Comparison of ENCODE assay signal across 8 cellular contexts in the genomic region with DNA sequence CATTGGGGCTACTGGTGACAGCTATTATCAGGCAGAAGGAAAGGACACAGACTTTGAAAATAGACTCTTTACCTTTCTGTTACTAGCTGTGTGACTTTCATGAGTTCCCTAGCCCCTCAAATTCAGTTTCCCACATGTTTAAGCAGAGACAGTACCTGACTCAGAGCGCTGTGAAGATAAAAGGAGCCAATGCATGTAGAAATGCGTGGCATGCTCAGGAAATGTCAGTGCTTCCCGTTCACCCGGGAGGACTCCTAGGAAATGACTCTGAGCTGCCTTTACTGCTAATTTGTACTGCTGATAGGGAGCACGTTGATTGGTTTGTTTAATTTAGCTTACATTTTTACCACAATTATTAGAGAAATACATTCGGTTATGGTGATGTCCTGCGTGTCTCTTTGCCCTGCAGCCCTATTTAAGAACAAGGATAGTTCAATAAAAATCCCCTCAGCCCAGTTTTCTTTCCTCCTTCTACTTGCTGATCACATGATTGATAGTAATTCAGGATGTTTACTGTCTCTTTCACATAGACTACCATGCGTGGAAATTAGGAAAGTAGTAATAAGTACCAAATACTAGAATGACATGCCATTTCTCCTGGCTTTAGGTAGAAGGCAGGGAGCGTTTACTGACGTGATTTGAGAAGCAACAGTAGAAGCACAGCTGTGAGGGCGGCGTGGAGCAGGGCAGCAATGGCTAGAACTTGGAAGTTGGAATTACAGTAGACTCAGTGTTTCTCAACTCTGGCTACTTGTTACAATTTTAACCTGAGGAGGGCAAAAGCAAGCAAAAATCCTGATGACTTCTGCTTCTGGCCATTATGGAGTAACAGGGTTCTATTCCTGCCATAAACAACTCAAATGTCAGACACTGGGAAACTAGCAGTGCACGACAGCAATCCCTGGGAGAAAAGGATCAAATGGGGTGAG. TPM values are rescaled to one million over a fixed set of nuclear protein-coding genes. Genes with fewer than 3 reads are reported as not detected.
DNase-seq lines count a peak whose midpoint lies in the region; ATAC-seq and TF ChIP-seq lines count a peak whose summit lies in the region.

No MANE protein-coding gene starts in this region.

- ATAC-seq in activated CD8-positive, alpha-beta T cell treated with anti-CD3 and anti-CD28 coated beads, Interleukin-2, amount 10 ng/mL, durations not matched to agents 7 days and 5 days: no peak
- ATAC-seq in left colon: peak; percentile 52
- ATAC-seq in HG02623 (IDR thresholded peaks at IDR 0.05; ENCODE audit: unreplicated experiment): no peak

- H3K9me3 Mint-ChIP-seq in activated naive CD4-positive, alpha-beta T cell treated with anti-CD3 and anti-CD28 coated beads, Interleukin-2, amount 10 ng/mL, durations not matched to agents 7 days and 5 days: no peaks in the 10 kb centered on the region
- no peaks in the 10 kb centered on the region for H3K9me3 Mint-ChIP-seq in activated CD8-positive, alpha-beta T cell treated with anti-CD3 and anti-CD28 coated beads, Interleukin-2, amount 10 ng/mL, durations not matched to agents 7 days and 5 days (ENCODE audit: insufficient read depth)

- 51 to 55% methylated on average over 13 of the region's 13 CpGs for WGBS in tibial nerve, 2 donors

- CTCF ChIA-PET in activated naive CD4-positive, alpha-beta T cell treated with anti-CD3 and anti-CD28 coated beads, Interleukin-2, amount 10 ng/mL, durations not matched to agents 7 days and 5 days (lab: Charles Lee): interaction anchor here (0.6 to 5.2 kb wide), 8 partner anchors 11 to 194 kb away, joined by 3 to 48 read pairs (median 6); partner anchors contain the start of gene CEP85
- CTCF ChIA-PET in activated CD8-positive, alpha-beta T cell treated with anti-CD3 and anti-CD28 coated beads, Interleukin-2, amount 10 ng/mL, durations not matched to agents 7 days and 5 days (lab: Charles Lee): interaction anchor here (0.7 to 17.1 kb wide), 14 partner anchors 14 to 232 kb away, joined by 3 to 317 read pairs (median 4); partner anchors contain the start of genes C1orf232, CEP85, PDIK1L and ZNF593

- peak overlapping the region; percentile 76 for H3K4me3 Mint-ChIP-seq in activated naive CD4-positive, alpha-beta T cell treated with anti-CD3 and anti-CD28 coated beads, Interleukin-2, amount 10 ng/mL, durations not matched to agents 7 days and 5 days
- peak overlapping the region; percentile 76 for H3K4me3 Mint-ChIP-seq in activated CD8-positive, alpha-beta T cell treated with anti-CD3 and anti-CD28 coated beads, Interleukin-2, amount 10 ng/mL, durations not matched to agents 7 days and 5 days

- H3K27ac Mint-ChIP-seq in activated naive CD4-positive, alpha-beta T cell treated with anti-CD3 and anti-CD28 coated beads, Interleukin-2, amount 10 ng/mL, durations not matched to agents 7 days and 5 days: peak overlapping the region; percentile 99
- H3K27ac Mint-ChIP-seq in activated CD8-positive, alpha-beta T cell treated with anti-CD3 and anti-CD28 coated beads, Interleukin-2, amount 10 ng/mL, durations not matched to agents 7 days and 5 days: peak overlapping the region; percentile 94

- peak overlapping the region in 3 of 4 donors; percentile 26 to 66 (median 48) for H3K27ac ChIP-seq in tibial nerve

- TF ChIP-seq EP300 in tibial nerve (IDR thresholded peaks at IDR 0.05): no peak

- peaks cover 24% of the 10 kb centered on the region for H3K36me3 Mint-ChIP-seq in activated naive CD4-positive, alpha-beta T cell treated with anti-CD3 and anti-CD28 coated beads, Interleukin-2, amount 10 ng/mL, durations not matched to agents 7 days and 5 days
- H3K36me3 Mint-ChIP-seq in activated CD8-positive, alpha-beta T cell treated with anti-CD3 and anti-CD28 coated beads, Interleukin-2, amount 10 ng/mL, durations not matched to agents 7 days and 5 days (ENCODE audit: low read depth): peaks cover 25% of the 10 kb centered on the region

- H3K9me3 ChIP-seq in tibial nerve: no peaks in the 10 kb centered on the region

- peaks cover 0 to 41% (median 22%) of the 10 kb centered on the region in 4 donors for H3K4me1 ChIP-seq in tibial nerve

- peaks cover 65% of the 10 kb centered on the region for H3K4me1 Mint-ChIP-seq in activated naive CD4-positive, alpha-beta T cell treated with anti-CD3 and anti-CD28 coated beads, Interleukin-2, amount 10 ng/mL, durations not matched to agents 7 days and 5 days
- peaks cover 62% of the 10 kb centered on the region for H3K4me1 Mint-ChIP-seq in activated CD8-positive, alpha-beta T cell treated with anti-CD3 and anti-CD28 coated beads, Interleukin-2, amount 10 ng/mL, durations not matched to agents 7 days and 5 days (ENCODE audit: low read depth)

- intact Hi-C loops in left colon (cut with DNase I, micrococcal nuclease): no loop called here

- POLR2A ChIA-PET in activated CD8-positive, alpha-beta T cell treated with anti-CD3 and anti-CD28 coated beads, Interleukin-2, amount 10 ng/mL, durations not matched to agents 7 days and 5 days (lab: Charles Lee): interaction anchor here (0.6 to 8.0 kb wide), 10 partner anchors 12 to 678 kb away, joined by 3 to 93 read pairs (median 7); partner anchors contain the start of genes PAFAH2, PDIK1L and STMN1

- no peaks in the 10 kb centered on the region for H3K27me3 Mint-ChIP-seq in activated naive CD4-positive, alpha-beta T cell treated with anti-CD3 and anti-CD28 coated beads, Interleukin-2, amount 10 ng/mL, durations not matched to agents 7 days and 5 days
- no peaks in the 10 kb centered on the region for H3K27me3 Mint-ChIP-seq in activated CD8-positive, alpha-beta T cell treated with anti-CD3 and anti-CD28 coated beads, Interleukin-2, amount 10 ng/mL, durations not matched to agents 7 days and 5 days (ENCODE audit: low read depth)

- H3K27me3 ChIP-seq in tibial nerve: no peaks in the 10 kb centered on the region

- no peak for TF ChIP-seq POLR2A in tibial nerve (IDR thresholded peaks at IDR 0.05)

- DNase-seq in activated naive CD4-positive, alpha-beta T cell treated with anti-CD3 and anti-CD28 coated beads, Interleukin-2, amount 10 ng/mL, durations not matched to agents 7 days and 5 days: no peak
- no peak for DNase-seq in activated naive CD4-positive, alpha-beta T cell treated with Interleukin-2 at 50 U/mL for 16 hours
- peak; percentile 31 for DNase-seq in activated CD8-positive, alpha-beta T cell treated with anti-CD3 and anti-CD28 coated beads, Interleukin-2, amount 10 ng/mL, durations not matched to agents 7 days and 5 days
- DNase-seq in left colon (peak in 1 of 2 donors; percentile 36), tibial nerve (ENCODE audit: low spot score in 2 of 2) (no peak), NCI-H2081 (lab: John Stamatoyannopoulos, UW) (no peak), NCI-H1092 treated with DMSO at 0.1 percent for 48 hours (lab: John Stamatoyannopoulos, UW) (no peak)

- H3K36me3 ChIP-seq in tibial nerve: peaks cover 0 to 9% (median 0%) of the 10 kb centered on the region in 3 donors

- no peak for TF ChIP-seq CTCF in tibial nerve (IDR thresholded peaks at IDR 0.05)

- H3K4me3 ChIP-seq in tibial nerve: no peak overlapping the region

RNA-seq across cellular contexts. Expression of gene PDIK1L, which starts 15.9 kb away (rescaled TPM):
- 10 to 100 TPM; 21.3 to 25.4 TPM for total RNA-seq in activated CD8-positive, alpha-beta T cell treated with anti-CD3 and anti-CD28 coated beads, Interleukin-2, amount 10 ng/mL, durations not matched to agents 7 days and 5 days
- total RNA-seq in left colon (10 to 100 TPM; 15.5 to 15.9 TPM), tibial nerve (1 to 10 TPM; 5.4 to 9.0 (median 7.1) TPM)

RNA-seq across cellular contexts. Expression of gene FAM110D, which starts 31.4 kb away (rescaled TPM):
- total RNA-seq in activated CD8-positive, alpha-beta T cell treated with anti-CD3 and anti-CD28 coated beads, Interleukin-2, amount 10 ng/mL, durations not matched to agents 7 days and 5 days: not detected
- total RNA-seq in left colon: 1 to 10 TPM in 1 of 2 donors, under 1 TPM in 1; 0.85 to 1.0 TPM
- 10 to 100 TPM; 11.9 to 22.7 (median 14.2) TPM for total RNA-seq in tibial nerve

RNA-seq across cellular contexts. Expression of gene C1orf232, which starts 41.3 kb away (rescaled TPM):
- total RNA-seq in activated CD8-positive, alpha-beta T cell treated with anti-CD3 and anti-CD28 coated beads, Interleukin-2, amount 10 ng/mL, durations not matched to agents 7 days and 5 days: not detected
- not detected for total RNA-seq in left colon
- not detected for total RNA-seq in tibial nerve

RNA-seq across cellular contexts. Expression of gene ZNF593, which starts 42.2 kb away (rescaled TPM):
- 10 to 100 TPM; 28.4 to 31.1 TPM for total RNA-seq in activated CD8-positive, alpha-beta T cell treated with anti-CD3 and anti-CD28 coated beads, Interleukin-2, amount 10 ng/mL, durations not matched to agents 7 days and 5 days
- 10 to 100 TPM; 17.6 to 21.2 TPM for total RNA-seq in left colon
- 10 to 100 TPM; 24.9 to 46.5 (median 38.2) TPM for total RNA-seq in tibial nerve

RNA-seq across cellular contexts. Expression of gene ZNF593OS, which starts 44.1 kb away (rescaled TPM):
- total RNA-seq in activated CD8-positive, alpha-beta T cell treated with anti-CD3 and anti-CD28 coated beads, Interleukin-2, amount 10 ng/mL, durations not matched to agents 7 days and 5 days: not detected
- total RNA-seq in left colon: not detected
- not detected for total RNA-seq in tibial nerve

Comparison
In these comparisons a context has a peak if more than half of its experiments do, and no peak if none do; other contexts are left out.
1. RNA of gene FAM110D, which starts 31.4 kb away (total RNA-seq): 11.9 to 22.7 TPM in tibial nerve; 0.85 to 1.0 TPM in left colon and not detected in activated CD8-positive, alpha-beta T cell treated with anti-CD3 and anti-CD28 coated beads, Interleukin-2, amount 10 ng/mL, durations not matched to agents 7 days and 5 days; every median in the first group is over 4 times any median in the second.